ENCODE assay signal across 1 cellular context in genomic region chr3:61251174-61251972, GRCh38.
TF ChIP-seq lines count a peak whose summit lies in the region.

FHIT (minus strand) TSS chr3:61251452.

TF ChIP-seq in K562, 482 proteins besides CTCF, POLR2A, EP300 and RAD21 (continued from another document and continues in another):
- TF ChIP-seq PKNOX1 (IDR thresholded peaks at IDR 0.05) (peak; percentile 99), NFE2 (IDR thresholded peaks at IDR 0.05; ENCODE audit: low read depth) (no peak), ZNF174 (CRISPR knock-in tag; IDR thresholded peaks at IDR 0.05) (no peak), BHLHE40 (IDR thresholded peaks at IDR 0.05; ENCODE audit: low read length) (no peak), TCFL5 (CRISPR knock-in tag; conservative IDR thresholded peaks at IDR 0.05) (no peak), HNRNPL (IDR thresholded peaks at IDR 0.05; ENCODE audit: low read depth, low read length) (no peak), EGR1 (conservative IDR thresholded peaks at IDR 0.05) (no peak), ARID1B (IDR thresholded peaks at IDR 0.05) (no peak), RBFOX2 (IDR thresholded peaks at IDR 0.05; ENCODE audit: low read depth, low read length) (peak; percentile 88), ZBTB2 (IDR thresholded peaks at IDR 0.05) (no peak), NKRF (IDR thresholded peaks at IDR 0.05; ENCODE audit: borderline replicate concordance) (0 out of 2 replicates have a peak, but pooled peaks have one; percentile 15), TOE1 (IDR thresholded peaks at IDR 0.05; ENCODE audit: borderline replicate concordance) (0 out of 2 replicates have a peak, but pooled peaks have one; percentile 15), TOE1 (CRISPR knock-in tag; IDR thresholded peaks at IDR 0.05; ENCODE audit: borderline replicate concordance, low read depth) (no peak), ZNF584 (CRISPR knock-in tag; IDR thresholded peaks at IDR 0.05; ENCODE audit: low read depth) (no peak), ATF2 (CRISPR knock-in tag; IDR thresholded peaks at IDR 0.05) (no peak), HDAC8 (tag; IDR thresholded peaks at IDR 0.05) (no peak), POLR2B (IDR thresholded peaks at IDR 0.05; ENCODE audit: low read depth, partially characterized antibody) (peak; percentile 45), ZNF23 (CRISPR knock-in tag; IDR thresholded peaks at IDR 0.05) (no peak), GATA2 (CRISPR knock-in tag; IDR thresholded peaks at IDR 0.05) (no peak), RBM22 (IDR thresholded peaks at IDR 0.05; ENCODE audit: low read depth, low read length, poor library complexity, severe bottlenecking) (no peak), KAT7 (CRISPR knock-in tag; IDR thresholded peaks at IDR 0.05; ENCODE audit: borderline replicate concordance) (no peak), ZNF282 (CRISPR knock-in tag; IDR thresholded peaks at IDR 0.05) (no peak), ZMIZ1 (IDR thresholded peaks at IDR 0.05; ENCODE audit: low read depth in 2 of 2, low read length in 2 of 2) (no peak), ZNF57 (CRISPR knock-in tag; IDR thresholded peaks at IDR 0.05) (no peak), HES1 (IDR thresholded peaks at IDR 0.05; ENCODE audit: low read depth) (no peak), PYGO2 (tag; IDR thresholded peaks at IDR 0.05) (no peak), HIVEP1 (CRISPR knock-in tag; IDR thresholded peaks at IDR 0.05) (no peak), MAFG (tag; conservative IDR thresholded peaks at IDR 0.05) (no peak), SP2 (IDR thresholded peaks at IDR 0.05; ENCODE audit: extremely low read depth, low read depth, low read length, poor library complexity, severe bottlenecking) (peak; percentile 74), THRAP3 (IDR thresholded peaks at IDR 0.05; ENCODE audit: borderline replicate concordance) (no peak), ETV1 (tag; conservative IDR thresholded peaks at IDR 0.05; ENCODE audit: low read depth) (no peak), ZNF224 (CRISPR knock-in tag; IDR thresholded peaks at IDR 0.05) (no peak)
- TF ChIP-seq, protein P1, sequence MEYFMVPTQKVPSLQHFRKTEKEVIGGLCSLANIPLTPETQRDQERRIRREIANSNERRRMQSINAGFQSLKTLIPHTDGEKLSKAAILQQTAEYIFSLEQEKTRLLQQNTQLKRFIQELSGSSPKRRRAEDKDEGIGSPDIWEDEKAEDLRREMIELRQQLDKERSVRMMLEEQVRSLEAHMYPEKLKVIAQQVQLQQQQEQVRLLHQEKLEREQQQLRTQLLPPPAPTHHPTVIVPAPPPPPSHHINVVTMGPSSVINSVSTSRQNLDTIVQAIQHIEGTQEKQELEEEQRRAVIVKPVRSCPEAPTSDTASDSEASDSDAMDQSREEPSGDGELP (CRISPR knock-in tag; IDR thresholded peaks at IDR 0.05; ENCODE audit: borderline replicate concordance) = no peak; the same call in 1 of the 2 replicates
- TF ChIP-seq, protein P2, sequence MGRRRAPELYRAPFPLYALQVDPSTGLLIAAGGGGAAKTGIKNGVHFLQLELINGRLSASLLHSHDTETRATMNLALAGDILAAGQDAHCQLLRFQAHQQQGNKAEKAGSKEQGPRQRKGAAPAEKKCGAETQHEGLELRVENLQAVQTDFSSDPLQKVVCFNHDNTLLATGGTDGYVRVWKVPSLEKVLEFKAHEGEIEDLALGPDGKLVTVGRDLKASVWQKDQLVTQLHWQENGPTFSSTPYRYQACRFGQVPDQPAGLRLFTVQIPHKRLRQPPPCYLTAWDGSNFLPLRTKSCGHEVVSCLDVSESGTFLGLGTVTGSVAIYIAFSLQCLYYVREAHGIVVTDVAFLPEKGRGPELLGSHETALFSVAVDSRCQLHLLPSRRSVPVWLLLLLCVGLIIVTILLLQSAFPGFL (CRISPR knock-in tag; IDR thresholded peaks at IDR 0.05) = no peak
- TF ChIP-seq, protein P3, sequence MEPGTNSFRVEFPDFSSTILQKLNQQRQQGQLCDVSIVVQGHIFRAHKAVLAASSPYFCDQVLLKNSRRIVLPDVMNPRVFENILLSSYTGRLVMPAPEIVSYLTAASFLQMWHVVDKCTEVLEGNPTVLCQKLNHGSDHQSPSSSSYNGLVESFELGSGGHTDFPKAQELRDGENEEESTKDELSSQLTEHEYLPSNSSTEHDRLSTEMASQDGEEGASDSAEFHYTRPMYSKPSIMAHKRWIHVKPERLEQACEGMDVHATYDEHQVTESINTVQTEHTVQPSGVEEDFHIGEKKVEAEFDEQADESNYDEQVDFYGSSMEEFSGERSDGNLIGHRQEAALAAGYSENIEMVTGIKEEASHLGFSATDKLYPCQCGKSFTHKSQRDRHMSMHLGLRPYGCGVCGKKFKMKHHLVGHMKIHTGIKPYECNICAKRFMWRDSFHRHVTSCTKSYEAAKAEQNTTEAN (CRISPR knock-in tag; IDR thresholded peaks at IDR 0.05) = no peak
- TF ChIP-seq, protein P4, sequence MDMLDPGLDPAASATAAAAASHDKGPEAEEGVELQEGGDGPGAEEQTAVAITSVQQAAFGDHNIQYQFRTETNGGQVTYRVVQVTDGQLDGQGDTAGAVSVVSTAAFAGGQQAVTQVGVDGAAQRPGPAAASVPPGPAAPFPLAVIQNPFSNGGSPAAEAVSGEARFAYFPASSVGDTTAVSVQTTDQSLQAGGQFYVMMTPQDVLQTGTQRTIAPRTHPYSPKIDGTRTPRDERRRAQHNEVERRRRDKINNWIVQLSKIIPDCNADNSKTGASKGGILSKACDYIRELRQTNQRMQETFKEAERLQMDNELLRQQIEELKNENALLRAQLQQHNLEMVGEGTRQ (CRISPR knock-in tag; IDR thresholded peaks at IDR 0.05) = peak; percentile 29; the same call in 1 of the 2 replicates
- TF ChIP-seq, protein P5, sequence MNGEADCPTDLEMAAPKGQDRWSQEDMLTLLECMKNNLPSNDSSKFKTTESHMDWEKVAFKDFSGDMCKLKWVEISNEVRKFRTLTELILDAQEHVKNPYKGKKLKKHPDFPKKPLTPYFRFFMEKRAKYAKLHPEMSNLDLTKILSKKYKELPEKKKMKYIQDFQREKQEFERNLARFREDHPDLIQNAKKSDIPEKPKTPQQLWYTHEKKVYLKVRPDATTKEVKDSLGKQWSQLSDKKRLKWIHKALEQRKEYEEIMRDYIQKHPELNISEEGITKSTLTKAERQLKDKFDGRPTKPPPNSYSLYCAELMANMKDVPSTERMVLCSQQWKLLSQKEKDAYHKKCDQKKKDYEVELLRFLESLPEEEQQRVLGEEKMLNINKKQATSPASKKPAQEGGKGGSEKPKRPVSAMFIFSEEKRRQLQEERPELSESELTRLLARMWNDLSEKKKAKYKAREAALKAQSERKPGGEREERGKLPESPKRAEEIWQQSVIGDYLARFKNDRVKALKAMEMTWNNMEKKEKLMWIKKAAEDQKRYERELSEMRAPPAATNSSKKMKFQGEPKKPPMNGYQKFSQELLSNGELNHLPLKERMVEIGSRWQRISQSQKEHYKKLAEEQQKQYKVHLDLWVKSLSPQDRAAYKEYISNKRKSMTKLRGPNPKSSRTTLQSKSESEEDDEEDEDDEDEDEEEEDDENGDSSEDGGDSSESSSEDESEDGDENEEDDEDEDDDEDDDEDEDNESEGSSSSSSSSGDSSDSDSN (IDR thresholded peaks at IDR 0.05; ENCODE audit: borderline replicate concordance in 1 of 2, low read depth in 2 of 2, low read length in 2 of 2) = no peak
- TF ChIP-seq, protein P6, sequence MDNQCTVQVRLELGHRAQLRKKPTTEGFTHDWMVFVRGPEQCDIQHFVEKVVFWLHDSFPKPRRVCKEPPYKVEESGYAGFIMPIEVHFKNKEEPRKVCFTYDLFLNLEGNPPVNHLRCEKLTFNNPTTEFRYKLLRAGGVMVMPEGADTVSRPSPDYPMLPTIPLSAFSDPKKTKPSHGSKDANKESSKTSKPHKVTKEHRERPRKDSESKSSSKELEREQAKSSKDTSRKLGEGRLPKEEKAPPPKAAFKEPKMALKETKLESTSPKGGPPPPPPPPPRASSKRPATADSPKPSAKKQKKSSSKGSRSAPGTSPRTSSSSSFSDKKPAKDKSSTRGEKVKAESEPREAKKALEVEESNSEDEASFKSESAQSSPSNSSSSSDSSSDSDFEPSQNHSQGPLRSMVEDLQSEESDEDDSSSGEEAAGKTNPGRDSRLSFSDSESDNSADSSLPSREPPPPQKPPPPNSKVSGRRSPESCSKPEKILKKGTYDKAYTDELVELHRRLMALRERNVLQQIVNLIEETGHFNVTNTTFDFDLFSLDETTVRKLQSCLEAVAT (IDR thresholded peaks at IDR 0.05) = no peak
- TF ChIP-seq, protein P7, sequence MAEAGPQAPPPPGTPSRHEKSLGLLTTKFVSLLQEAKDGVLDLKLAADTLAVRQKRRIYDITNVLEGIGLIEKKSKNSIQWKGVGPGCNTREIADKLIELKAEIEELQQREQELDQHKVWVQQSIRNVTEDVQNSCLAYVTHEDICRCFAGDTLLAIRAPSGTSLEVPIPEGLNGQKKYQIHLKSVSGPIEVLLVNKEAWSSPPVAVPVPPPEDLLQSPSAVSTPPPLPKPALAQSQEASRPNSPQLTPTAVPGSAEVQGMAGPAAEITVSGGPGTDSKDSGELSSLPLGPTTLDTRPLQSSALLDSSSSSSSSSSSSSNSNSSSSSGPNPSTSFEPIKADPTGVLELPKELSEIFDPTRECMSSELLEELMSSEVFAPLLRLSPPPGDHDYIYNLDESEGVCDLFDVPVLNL (CRISPR knock-in tag; IDR thresholded peaks at IDR 0.05; ENCODE audit: low read depth) = 0 out of 2 replicates have a peak, but pooled peaks have one; percentile 60
- TF ChIP-seq, protein P8, sequence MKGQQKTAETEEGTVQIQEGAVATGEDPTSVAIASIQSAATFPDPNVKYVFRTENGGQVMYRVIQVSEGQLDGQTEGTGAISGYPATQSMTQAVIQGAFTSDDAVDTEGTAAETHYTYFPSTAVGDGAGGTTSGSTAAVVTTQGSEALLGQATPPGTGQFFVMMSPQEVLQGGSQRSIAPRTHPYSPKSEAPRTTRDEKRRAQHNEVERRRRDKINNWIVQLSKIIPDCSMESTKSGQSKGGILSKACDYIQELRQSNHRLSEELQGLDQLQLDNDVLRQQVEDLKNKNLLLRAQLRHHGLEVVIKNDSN (CRISPR knock-in tag; IDR thresholded peaks at IDR 0.05) = no peak
